ENCODE assay signal across 10 cellular contexts in genomic region chr10:46634698-46635097, GRCh38. TPM values are rescaled to one million over a fixed set of nuclear protein-coding genes. Genes with fewer than 3 reads are reported as not detected.
DNase-seq lines count a peak whose midpoint lies in the region; TF ChIP-seq lines count a peak whose summit lies in the region.
"Not testable (repeated sequence)": the region's sequence is repeated elsewhere in the genome, so short reads cannot be mapped to it uniquely, and the experiment has no call there.
"Had no signal": no experiment of that assay in that cellular context is flagged by ENCODE, and none has a peak within 500 bp of the region (broad histone marks: within the 10 kb centered on the region; RNA-seq: fewer than 3 reads in every experiment).

No MANE protein-coding gene starts in this region.

- CTCF ChIA-PET in Caco-2 (lab: Charles Lee) = not testable (repeated sequence)

- H3K27me3 Mint-ChIP-seq in Caco-2 (ENCODE audit: insufficient read depth, unreplicated experiment); activated naive CD8-positive, alpha-beta T cell; mesothelial cell of epicardium (ENCODE audit: low read depth): not testable (repeated sequence)

- H3K4me2 ChIP-seq in parathyroid adenoma (ENCODE audit: low read length) = not testable (repeated sequence)

- not testable (repeated sequence) for H3K79me2 ChIP-seq in parathyroid adenoma

- not testable (repeated sequence) for DNase-seq in Caco-2; coronary artery (ENCODE audit: low spot score); left ventricle myocardium inferior; mesothelial cell of epicardium (ENCODE audit: low spot score in 2 of 2, unreplicated experiment in 2 of 2); tibial artery
- peak; percentile 19 for DNase-seq in OCI-M1 (lab: John Stamatoyannopoulos, UW)

- not testable (repeated sequence) for H3K4me1 ChIP-seq in Caco-2, left ventricle myocardium inferior, parathyroid adenoma, tibial artery

- BruUV-seq in Caco-2 (replicated peaks; lab: Mats Ljungman, UMichigan) = TSS peak; percentile 81

- H3K9me3 Mint-ChIP-seq in Caco-2 (ENCODE audit: unreplicated experiment); activated naive CD8-positive, alpha-beta T cell (ENCODE audit: low read depth); mesothelial cell of epicardium: not testable (repeated sequence)

- not testable (repeated sequence) for H3K27me3 ChIP-seq in Caco-2 (replicated peaks; ENCODE audit: control insufficient read depth, insufficient read depth, low read length); left ventricle myocardium inferior (ENCODE audit: low read depth); parathyroid adenoma (ENCODE audit: control insufficient read depth, insufficient read depth, low read length); tibial artery

- POLR2A ChIA-PET in Caco-2 (lab: Charles Lee) = not testable (repeated sequence)

- H3K9me3 ChIP-seq in Caco-2; left ventricle myocardium inferior (replicated peaks); parathyroid adenoma (ENCODE audit: control insufficient read depth, low read length); tibial artery: not testable (repeated sequence)

- H3K4me3 Mint-ChIP-seq in Caco-2 (ENCODE audit: unreplicated experiment) = peak overlapping the region; percentile 78
- peak overlapping the region; percentile 62 for H3K4me3 Mint-ChIP-seq in activated naive CD8-positive, alpha-beta T cell
- H3K4me3 Mint-ChIP-seq in mesothelial cell of epicardium = peak overlapping the region; percentile 64

- H3K4me1 Mint-ChIP-seq in Caco-2 (ENCODE audit: low read depth, unreplicated experiment) = peaks cover 11% of the 10 kb centered on the region
- not testable (repeated sequence) for H3K4me1 Mint-ChIP-seq in activated naive CD8-positive, alpha-beta T cell (ENCODE audit: low read depth); mesothelial cell of epicardium

- intact Hi-C loops in Caco-2 (cut with micrococcal nuclease; ENCODE audit: unreplicated experiment); left ventricle myocardium inferior (cut with micrococcal nuclease); tibial artery (cut with DNase I; ENCODE audit: low total_unique reads): not testable (repeated sequence)

- H3K27ac Mint-ChIP-seq in Caco-2 (ENCODE audit: unreplicated experiment) (peak overlapping the region; percentile 80), mesothelial cell of epicardium (peak overlapping the region; percentile 59)
- not testable (repeated sequence) for H3K27ac Mint-ChIP-seq in activated naive CD8-positive, alpha-beta T cell

- TF ChIP-seq CTCF in Caco-2 (IDR thresholded peaks at IDR 0.05; ENCODE audit: insufficient read depth in 1 of 2, low read depth in 1 of 2, low read length in 1 of 2, severe bottlenecking in 1 of 2, unreplicated experiment in 1 of 2); coronary artery (IDR thresholded peaks at IDR 0.05); left ventricle myocardium inferior (IDR thresholded peaks at IDR 0.05; ENCODE audit: borderline replicate concordance); mesothelial cell of epicardium (IDR thresholded peaks at IDR 0.05; ENCODE audit: unreplicated experiment); parathyroid adenoma (IDR thresholded peaks at IDR 0.05); tibial artery (IDR thresholded peaks at IDR 0.05): not testable (repeated sequence)

- not testable (repeated sequence) for H3K36me3 Mint-ChIP-seq in Caco-2 (ENCODE audit: insufficient read depth, unreplicated experiment); activated naive CD8-positive, alpha-beta T cell; mesothelial cell of epicardium

- H3K27ac ChIP-seq in coronary artery, parathyroid adenoma: not testable (repeated sequence)
- peak overlapping the region; percentile 18 for H3K27ac ChIP-seq in left ventricle myocardium inferior (replicated peaks)
- H3K27ac ChIP-seq in tibial artery = peak overlapping the region in 1 of 2 donors; percentile 56

- not testable (repeated sequence) for H3K36me3 ChIP-seq in Caco-2 (ENCODE audit: control insufficient read depth, insufficient read depth, low read length); left ventricle myocardium inferior; parathyroid adenoma (ENCODE audit: control insufficient read depth, insufficient read depth, low read length); tibial artery

- not testable (repeated sequence) for H3K9ac ChIP-seq in parathyroid adenoma

- H3K4me3 ChIP-seq in Caco-2 (ENCODE audit: low read depth, low read length) = peak overlapping the region; percentile 47
- H3K4me3 ChIP-seq in coronary artery = peak overlapping the region; percentile 45
- peak overlapping the region; percentile 51 for H3K4me3 ChIP-seq in left ventricle myocardium inferior
- not testable (repeated sequence) for H3K4me3 ChIP-seq in parathyroid adenoma (ENCODE audit: low read depth, low read length)
- H3K4me3 ChIP-seq in tibial artery = peak overlapping the region; percentile 21 to 38

- peak overlapping the region; percentile 57 for H2AFZ ChIP-seq in parathyroid adenoma

RNA-seq across cellular contexts. Expression of gene SYT15, which starts 55.8 kb away (rescaled TPM):
- total RNA-seq in Caco-2 (2022) (0.43 and 0.60 TPM in 2 replicates), left ventricle myocardium inferior (1.9 TPM), mesothelial cell of epicardium (3.0 to 4.0 TPM (median 3.3 TPM) in 3 replicates)
- total RNA-seq: HT-29, SJCRH30 had no signal
